2 cellular contexts compared by ENCODE assay signal in the genomic region with DNA sequence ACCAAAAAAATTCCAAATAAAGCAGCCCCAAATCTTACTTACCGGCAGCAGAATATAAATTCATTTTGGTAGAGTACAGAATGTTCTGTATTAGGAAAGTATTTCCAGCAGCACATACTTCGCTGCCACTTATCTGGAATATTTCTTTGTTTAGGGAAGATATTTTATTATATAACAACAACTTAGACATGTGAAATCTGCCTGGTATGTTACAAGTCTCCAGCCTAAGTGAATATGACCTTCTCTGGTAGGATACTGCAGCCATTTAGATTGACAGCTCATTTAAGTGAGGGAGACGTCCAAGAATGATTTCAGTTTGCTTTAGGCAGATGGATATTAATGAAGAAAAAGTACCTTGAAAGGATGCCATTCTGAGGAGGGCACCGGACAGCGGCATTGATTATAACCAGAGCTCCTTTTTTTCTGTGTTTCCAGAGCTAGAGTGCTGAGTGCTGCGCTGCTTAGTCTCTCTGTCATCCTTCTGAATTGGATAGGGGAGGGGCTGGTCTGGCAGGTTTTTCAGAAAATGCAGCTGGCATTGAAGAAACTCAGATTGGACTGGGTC.
TF ChIP-seq lines count a peak whose summit lies in the region.

No MANE protein-coding gene starts in this region.

TF ChIP-seq in liver, 16 proteins besides CTCF, POLR2A, EP300 and RAD21 (continued from another document):
- TF ChIP-seq, protein P1, sequence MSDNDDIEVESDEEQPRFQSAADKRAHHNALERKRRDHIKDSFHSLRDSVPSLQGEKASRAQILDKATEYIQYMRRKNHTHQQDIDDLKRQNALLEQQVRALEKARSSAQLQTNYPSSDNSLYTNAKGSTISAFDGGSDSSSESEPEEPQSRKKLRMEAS (IDR thresholded peaks at IDR 0.05) = no peak
- no peak for TF ChIP-seq ZBTB33 (IDR thresholded peaks at IDR 0.05)

TF ChIP-seq in HepG2, 621 proteins besides CTCF, POLR2A, EP300 and RAD21 (continued from another document):
- TF ChIP-seq ZNF431 (CRISPR knock-in tag; IDR thresholded peaks at IDR 0.05; ENCODE audit: borderline replicate concordance, low read depth) = no peak
- no peak for TF ChIP-seq SMARCE1 (IDR thresholded peaks at IDR 0.05; ENCODE audit: borderline replicate concordance)
- TF ChIP-seq CC2D1A (CRISPR knock-in tag; IDR thresholded peaks at IDR 0.05) = no peak
- no peak for TF ChIP-seq IKZF5 (CRISPR knock-in tag; IDR thresholded peaks at IDR 0.05)
- TF ChIP-seq ZNF292 (CRISPR knock-in tag; IDR thresholded peaks at IDR 0.05; ENCODE audit: borderline replicate concordance, low read depth) = no peak
- TF ChIP-seq SETDB1 (CRISPR knock-in tag; IDR thresholded peaks at IDR 0.05; ENCODE audit: borderline replicate concordance) = no peak
- TF ChIP-seq SP1 (IDR thresholded peaks at IDR 0.05) = no peak
- no peak for TF ChIP-seq SP1 (CRISPR knock-in tag; IDR thresholded peaks at IDR 0.05)
- no peak for TF ChIP-seq NBN (conservative IDR thresholded peaks at IDR 0.05)
- no peak for TF ChIP-seq CAMTA2 (CRISPR knock-in tag; IDR thresholded peaks at IDR 0.05; ENCODE audit: borderline replicate concordance)
